In the genomic region with DNA sequence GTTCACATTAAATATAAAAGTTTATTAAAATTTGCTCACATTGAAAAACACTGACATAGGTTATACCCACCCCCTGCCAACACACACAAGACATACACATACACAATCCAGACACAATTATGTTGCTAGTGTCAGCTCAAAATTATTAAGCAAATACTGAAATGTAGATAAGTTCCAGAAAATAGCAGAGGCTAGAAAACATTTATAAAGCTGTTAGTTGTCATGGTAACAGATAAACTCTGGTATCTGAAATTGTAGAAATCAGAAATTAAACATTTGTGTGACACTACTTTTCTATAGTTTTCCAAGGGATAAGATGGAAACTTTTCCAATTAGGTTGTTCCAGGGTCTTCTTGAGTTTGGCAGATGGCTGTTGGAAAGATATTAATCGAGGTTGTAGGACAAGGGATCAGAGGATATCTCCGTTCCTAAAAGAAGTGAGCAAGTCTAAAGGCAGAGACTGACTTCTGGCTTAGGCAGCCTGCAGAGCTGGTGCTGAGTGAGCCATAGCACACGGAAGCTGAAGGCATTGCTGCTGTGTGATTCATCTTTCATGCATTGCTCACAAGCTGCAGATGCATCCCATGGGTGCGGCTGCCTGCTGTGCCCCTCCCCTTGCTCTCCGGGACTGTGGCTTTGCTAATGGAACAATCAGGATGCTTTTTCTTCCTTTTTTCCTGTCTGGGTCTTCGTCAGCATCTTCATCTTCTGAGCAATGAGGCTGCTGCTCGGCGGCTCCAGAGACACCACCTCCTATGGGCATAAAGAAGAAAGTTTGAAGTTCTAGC, we compare ENCODE assay signal across 11 cellular contexts.
DNase-seq lines count a peak whose midpoint lies in the region; ATAC-seq and TF ChIP-seq lines count a peak whose summit lies in the region.
"Had no signal": no experiment of that assay in that cellular context is flagged by ENCODE, and none has a peak within 500 bp of the region (broad histone marks: within the 10 kb centered on the region; RNA-seq: fewer than 3 reads in every experiment).

No MANE protein-coding gene starts in this region.

- peak; percentile 59 for DNase-seq in GM04503 (ENCODE audit: low read depth)
- peak; percentile 11 for DNase-seq in NT2/D1 (ENCODE audit: low read depth, low spot score)
- peak; percentile 91 to 92 for DNase-seq in fibroblast of lung (ENCODE audit: low read depth in 2 of 2)
- peak; percentile 3 for DNase-seq in pons (ENCODE audit: low spot score)
- DNase-seq in natural killer cell treated with Interleukin-12 subunit alpha and Interleukin-12 subunit beta and Interleukin-15 and Interleukin-18, amount 100 ng/mL, for 72 hours (ENCODE audit: low spot score), result no peak
- DNase-seq: activated naive CD8-positive, alpha-beta T cell treated with anti-CD3 and anti-CD28 coated beads, Interleukin-2, amount 10 ng/mL, durations not matched to agents 7 days and 5 days; NCI-H2081 treated with DMSO at 0.1 percent for 48 hours had no signal

- ATAC-seq in GM18870 (IDR thresholded peaks at IDR 0.05; ENCODE audit: unreplicated experiment) (no peak), GM21576 (IDR thresholded peaks at IDR 0.05; ENCODE audit: unreplicated experiment) (no peak), HG03139 (IDR thresholded peaks at IDR 0.05; ENCODE audit: unreplicated experiment) (no peak)
- no peak for ATAC-seq in natural killer cell treated with Interleukin-12 subunit alpha and Interleukin-12 subunit beta and Interleukin-15 and Interleukin-18, amount 100 ng/mL, for 72 hours

- H3K9me3 ChIP-seq in NT2/D1 (ENCODE audit: insufficient read depth, low read length), result no peaks in the 10 kb centered on the region
- no peaks in the 10 kb centered on the region for H3K9me3 ChIP-seq in fibroblast of lung (ENCODE audit: control insufficient read depth, insufficient read depth, low read depth, low read length)
- H3K9me3 ChIP-seq: tibial artery had no signal

- no peak for TF ChIP-seq CTCF in fibroblast of lung (conservative IDR thresholded peaks at IDR 0.05 in 1 of 2, IDR thresholded peaks at IDR 0.05 in 1 of 2; ENCODE audit: low read depth in 1 of 2, low read length in 2 of 2)

- no peaks in the 10 kb centered on the region for H3K79me2 ChIP-seq in fibroblast of lung (ENCODE audit: control insufficient read depth, insufficient read depth, low read length)

- peak overlapping the region; percentile 80 for H3K27ac ChIP-seq in fibroblast of lung (ENCODE audit: insufficient read depth, low read length)
- H3K27ac ChIP-seq: tibial artery had no signal

- peak overlapping the region; percentile 75 for H2AFZ ChIP-seq in fibroblast of lung (ENCODE audit: low read length)

- peaks cover 28 to 55% of the 10 kb centered on the region in 2 donors for H3K27me3 Mint-ChIP-seq in natural killer cell treated with Interleukin-12 subunit alpha and Interleukin-12 subunit beta and Interleukin-15 and Interleukin-18, amount 100 ng/mL, for 72 hours

- no peak overlapping the region for H3K9ac ChIP-seq in NT2/D1 (ENCODE audit: insufficient read length, low read depth)
- peak overlapping the region; percentile 32 for H3K9ac ChIP-seq in fibroblast of lung (ENCODE audit: insufficient read depth, low read length)

- no peaks in the 10 kb centered on the region for H4K20me1 ChIP-seq in fibroblast of lung (ENCODE audit: control insufficient read depth, extremely low read depth, insufficient read depth, low read length)

- H3K4me1 ChIP-seq in NT2/D1 (ENCODE audit: insufficient read depth, insufficient read length) (no peaks in the 10 kb centered on the region), fibroblast of lung (ENCODE audit: control insufficient read depth, extremely low read depth, insufficient read depth, low read length) (peaks cover 7% of the 10 kb centered on the region)
- H3K4me1 ChIP-seq: tibial artery had no signal

- H3K4me3 Mint-ChIP-seq in natural killer cell treated with Interleukin-12 subunit alpha and Interleukin-12 subunit beta and Interleukin-15 and Interleukin-18, amount 100 ng/mL, for 72 hours, result no peak overlapping the region
- H3K4me3 Mint-ChIP-seq: activated naive CD8-positive, alpha-beta T cell treated with anti-CD3 and anti-CD28 coated beads, Interleukin-2, amount 10 ng/mL, durations not matched to agents 7 days and 5 days had no signal

- no peak overlapping the region for H3K27ac Mint-ChIP-seq in natural killer cell treated with Interleukin-12 subunit alpha and Interleukin-12 subunit beta and Interleukin-15 and Interleukin-18, amount 100 ng/mL, for 72 hours
- H3K27ac Mint-ChIP-seq: activated naive CD8-positive, alpha-beta T cell treated with anti-CD3 and anti-CD28 coated beads, Interleukin-2, amount 10 ng/mL, durations not matched to agents 7 days and 5 days had no signal

- H3K27me3 ChIP-seq in NT2/D1 (ENCODE audit: insufficient read depth, insufficient read length) (no peaks in the 10 kb centered on the region), fibroblast of lung (ENCODE audit: control insufficient read depth, insufficient read depth, low read length) (no peaks in the 10 kb centered on the region)
- H3K27me3 ChIP-seq: tibial artery had no signal

- no peaks in the 10 kb centered on the region for H3K9me3 Mint-ChIP-seq in natural killer cell treated with Interleukin-12 subunit alpha and Interleukin-12 subunit beta and Interleukin-15 and Interleukin-18, amount 100 ng/mL, for 72 hours
- H3K9me3 Mint-ChIP-seq: activated naive CD8-positive, alpha-beta T cell treated with anti-CD3 and anti-CD28 coated beads, Interleukin-2, amount 10 ng/mL, durations not matched to agents 7 days and 5 days had no signal

- no peaks in the 10 kb centered on the region for H3K36me3 Mint-ChIP-seq in natural killer cell treated with Interleukin-12 subunit alpha and Interleukin-12 subunit beta and Interleukin-15 and Interleukin-18, amount 100 ng/mL, for 72 hours
- H3K36me3 Mint-ChIP-seq: activated naive CD8-positive, alpha-beta T cell treated with anti-CD3 and anti-CD28 coated beads, Interleukin-2, amount 10 ng/mL, durations not matched to agents 7 days and 5 days had no signal

- H3K4me1 Mint-ChIP-seq in natural killer cell treated with Interleukin-12 subunit alpha and Interleukin-12 subunit beta and Interleukin-15 and Interleukin-18, amount 100 ng/mL, for 72 hours (ENCODE audit: low read depth in 2 of 2), result no peaks in the 10 kb centered on the region

- H3K4me3 ChIP-seq in NT2/D1 (ENCODE audit: insufficient read length, low read depth) (no peak overlapping the region), fibroblast of lung (replicated peaks in 1 of 4; ENCODE audit: control extremely low read depth in 1 of 4, insufficient read depth in 1 of 4, low read depth in 3 of 4, low read length in 4 of 4) (no peak overlapping the region)
- H3K4me3 ChIP-seq: tibial artery had no signal

- peak overlapping the region; percentile 64 for H3K4me2 ChIP-seq in fibroblast of lung (ENCODE audit: extremely low read depth, insufficient read depth, low read length)

- H3K36me3 ChIP-seq in NT2/D1 (ENCODE audit: insufficient read depth, insufficient read length, low read length) (no peaks in the 10 kb centered on the region), fibroblast of lung (ENCODE audit: control insufficient read depth, insufficient read depth, low read length) (no peaks in the 10 kb centered on the region)
- H3K36me3 ChIP-seq: tibial artery had no signal
